8 cellular contexts compared by ENCODE assay signal in the genomic region with DNA sequence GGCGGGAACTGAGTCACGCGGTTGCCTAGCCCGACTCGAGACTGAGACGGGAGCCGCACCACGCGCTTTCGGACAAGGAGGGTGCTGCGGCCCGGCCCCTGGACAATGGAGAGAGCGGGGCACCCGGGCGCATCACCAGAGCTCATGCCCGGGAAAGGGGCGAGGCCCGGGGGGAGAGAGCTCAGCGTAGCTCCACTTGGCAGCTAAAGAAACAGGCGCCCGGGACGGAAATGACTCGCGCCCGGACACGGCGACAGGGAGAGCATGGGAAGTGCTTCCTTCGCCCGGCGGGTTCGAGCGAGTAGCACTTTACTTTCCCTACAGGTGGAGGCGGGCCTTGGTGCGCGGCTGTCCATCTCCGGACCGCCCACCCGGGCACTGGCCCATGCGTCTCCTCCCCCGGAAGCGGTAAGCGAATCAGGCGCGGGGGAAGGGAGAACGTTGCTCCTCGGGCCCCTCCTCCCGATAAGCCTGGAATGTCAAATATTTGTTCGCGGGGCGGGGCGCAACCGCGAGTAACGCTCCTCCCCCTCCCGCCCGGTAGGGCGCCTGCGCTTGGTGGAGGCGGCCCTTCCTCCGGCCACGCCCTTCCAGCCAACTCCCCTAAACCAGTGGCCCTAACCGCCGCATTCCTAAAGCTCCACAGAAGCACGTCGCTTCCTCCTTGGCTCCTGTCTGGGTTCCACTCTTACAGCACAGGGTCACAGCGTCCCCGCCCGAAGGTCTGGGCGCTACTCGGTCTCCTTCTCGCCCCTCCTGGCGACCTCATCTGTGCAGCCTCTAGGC. TPM values are rescaled to one million over a fixed set of nuclear protein-coding genes. Genes with fewer than 3 reads are reported as not detected.
DNase-seq lines count a peak whose midpoint lies in the region; ATAC-seq, FAIRE-seq and TF ChIP-seq lines count a peak whose summit lies in the region.

No MANE protein-coding gene starts in this region.

- H3K4me1 ChIP-seq in OCI-LY3 (ENCODE audit: low read length) (no peaks in the 10 kb centered on the region), endothelial cell of umbilical vein (ENCODE audit: control insufficient read depth, extremely low read depth, insufficient read depth, low read length) (peaks cover 13% of the 10 kb centered on the region)

- CTCF ChIA-PET in endothelial cell of umbilical vein (lab: Charles Lee): interaction anchor here (0.6 to 3.4 kb wide), 6 partner anchors 14 to 710 kb away, joined by 3 to 30 read pairs (median 6); a partner anchor contains a TSS

- POLR2A ChIA-PET in endothelial cell of umbilical vein (lab: Charles Lee): interaction anchor here (0.6 to 1.3 kb wide), 5 partner anchors 20 to 271 kb away, joined by 3 to 7 read pairs (median 4); a partner anchor contains a TSS

- H3K4me2 ChIP-seq in OCI-LY3 (ENCODE audit: low read length): peak overlapping the region; percentile 65
- H3K4me2 ChIP-seq in endothelial cell of umbilical vein (ENCODE audit: insufficient read depth, low read length): peak overlapping the region; percentile 66

- dilution Hi-C loops in endothelial cell of umbilical vein (cut with MboI; ENCODE audit: extremely low pct_ligation_motif_present, low sequenced_read_pairs): no loop called here

- TF ChIP-seq CTCF in OCI-LY3 (IDR thresholded peaks at IDR 0.05; ENCODE audit: low read depth, low read length) (no peak), endothelial cell of umbilical vein (IDR thresholded peaks at IDR 0.05; ENCODE audit: extremely low read depth in 1 of 2, insufficient read depth in 1 of 2, low read depth in 1 of 2, low read length in 2 of 2) (no peak)

- peak; percentile 75 for ATAC-seq in GM21367 (IDR thresholded peaks at IDR 0.05; ENCODE audit: unreplicated experiment)

- H3K27ac ChIP-seq in OCI-LY3 (ENCODE audit: low read length) (no peak overlapping the region), endothelial cell of umbilical vein (ENCODE audit: insufficient read depth, low read depth, low read length) (peak overlapping the region; percentile 93)

- H3K79me2 ChIP-seq in OCI-LY3 (ENCODE audit: low read length) (no peaks in the 10 kb centered on the region), endothelial cell of umbilical vein (ENCODE audit: control insufficient read depth, insufficient read depth, low read length) (no peaks in the 10 kb centered on the region)

- H3K27me3 ChIP-seq in OCI-LY3 (ENCODE audit: low read depth, low read length) (no peaks in the 10 kb centered on the region), endothelial cell of umbilical vein (ENCODE audit: control insufficient read depth in 2 of 2, insufficient read depth in 2 of 2, low read length in 2 of 2) (no peaks in the 10 kb centered on the region)

- H3K4me3 ChIP-seq in OCI-LY3 (ENCODE audit: low read length): peak overlapping the region; percentile 78
- peak overlapping the region in 2 of 3 experiments; percentile 42 to 43 for H3K4me3 ChIP-seq in endothelial cell of umbilical vein (replicated peaks in 1 of 3; ENCODE audit: insufficient read depth in 1 of 3, low read depth in 1 of 3, low read length in 3 of 3)

- peak overlapping the region; percentile 45 for H3K9ac ChIP-seq in OCI-LY3 (ENCODE audit: low read length)
- peak overlapping the region; percentile 89 for H3K9ac ChIP-seq in endothelial cell of umbilical vein (replicated peaks; ENCODE audit: extremely low read depth, insufficient read depth, low read length)

- no peaks in the 10 kb centered on the region for H4K20me1 ChIP-seq in OCI-LY3 (ENCODE audit: insufficient read depth, low read length)
- no peaks in the 10 kb centered on the region for H4K20me1 ChIP-seq in endothelial cell of umbilical vein (replicated peaks; ENCODE audit: control insufficient read depth, extremely low read depth, insufficient read depth, low read length)

- peak; percentile 99 for TF ChIP-seq POLR2A in endothelial cell of umbilical vein (IDR thresholded peaks at IDR 0.05; ENCODE audit: low read depth, low read length)

- H3K9me3 ChIP-seq in OCI-LY3 (ENCODE audit: insufficient read depth, low read length): no peaks in the 10 kb centered on the region
- H3K9me3 ChIP-seq in endothelial cell of umbilical vein (replicated peaks; ENCODE audit: control insufficient read depth, insufficient read depth, low read length): no peaks in the 10 kb centered on the region

- H3K36me3 ChIP-seq in OCI-LY3 (replicated peaks; ENCODE audit: low read depth, low read length) (no peaks in the 10 kb centered on the region), endothelial cell of umbilical vein (ENCODE audit: control insufficient read depth in 2 of 2, extremely low read depth in 1 of 2, insufficient read depth in 2 of 2, low read length in 2 of 2) (no peaks in the 10 kb centered on the region)

- intact Hi-C loops in endothelial cell of umbilical vein (cut with micrococcal nuclease): loop anchor here (2.0 kb wide), 1 partner anchor 345 kb away; a partner anchor contains a TSS

- TSS peak; percentile 91 for BruUV-seq in endothelial cell of umbilical vein (replicated peaks; lab: Mats Ljungman, UMichigan)

- peak; percentile 99 for FAIRE-seq in endothelial cell of umbilical vein (lab: Jason Lieb, UNC)

- H3K9me1 ChIP-seq in endothelial cell of umbilical vein (replicated peaks; ENCODE audit: control insufficient read depth, extremely low read depth, insufficient read depth, low read length): no peaks in the 10 kb centered on the region

- H2AFZ ChIP-seq in OCI-LY3 (ENCODE audit: low read depth, low read length) (peak overlapping the region; percentile 59), endothelial cell of umbilical vein (ENCODE audit: low read depth, low read length) (peak overlapping the region; percentile 63)

- peak; percentile 99 for DNase-seq in COLO668 (lab: John Stamatoyannopoulos, UW; ENCODE audit: unreplicated experiment)
- peak; percentile 99 for DNase-seq in HT1080 (ENCODE audit: low read depth)
- peak; percentile 86 for DNase-seq in activated T-cell treated with anti-CD3 and anti-CD28 coated beads for 24 hours (ENCODE audit: low read depth)
- peak; percentile 98 for DNase-seq in endothelial cell of umbilical vein (ENCODE audit: low read depth, low spot score)
- DNase-seq in midbrain (lab: John Stamatoyannopoulos, UW): peak; percentile 94
- DNase-seq in stimulated activated CD8-positive, alpha-beta memory T cell treated with anti-CD3 and anti-CD28 coated beads, Interleukin-15, amount 100 ng/mL, for 4 hours (ENCODE audit: low read depth in 2 of 2): peak; percentile 77 to 78

TF ChIP-seq in endothelial cell of umbilical vein, 7 proteins besides CTCF, POLR2A, EP300 and RAD21 (continues in another document):
- TF ChIP-seq MYC (IDR thresholded peaks at IDR 0.05; ENCODE audit: low read depth, low read length): no peak
- TF ChIP-seq FOS (IDR thresholded peaks at IDR 0.05; ENCODE audit: borderline replicate concordance, insufficient read depth, low read length): peak; percentile 45
- TF ChIP-seq EZH2 (IDR thresholded peaks at IDR 0.05; ENCODE audit: borderline replicate concordance, low read depth, low read length, severe bottlenecking): no peak
- TF ChIP-seq, protein P1, sequence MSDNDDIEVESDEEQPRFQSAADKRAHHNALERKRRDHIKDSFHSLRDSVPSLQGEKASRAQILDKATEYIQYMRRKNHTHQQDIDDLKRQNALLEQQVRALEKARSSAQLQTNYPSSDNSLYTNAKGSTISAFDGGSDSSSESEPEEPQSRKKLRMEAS (IDR thresholded peaks at IDR 0.05; ENCODE audit: insufficient read depth, insufficient read length): peak; percentile 54
- no peak for TF ChIP-seq JUN (IDR thresholded peaks at IDR 0.05; ENCODE audit: borderline replicate concordance, insufficient read depth, insufficient read length, low read depth)
- TF ChIP-seq GATA2 (IDR thresholded peaks at IDR 0.05; ENCODE audit: insufficient read depth, insufficient read length, low read depth, low read length): no peak

RNA-seq across cellular contexts. Expression of a gene that starts 1.5 kb away (rescaled TPM):
- 0.29 and 0.30 TPM in 2 replicates for total RNA-seq in HT1080 (2014; rRNA removed; shearing (Covaris generic))
- 0.03 and 0.26 TPM in 2 replicates for polyA plus RNA-seq in HT1080 (2015; cell fraction: cytosol; rRNA removed)
- 0.59 and 1.3 TPM in 2 replicates for polyA plus RNA-seq in HT1080 (2015; cell fraction: nucleus; rRNA removed)
- total RNA-seq in endothelial cell of umbilical vein: 0.66 and 0.99 TPM in 2 replicates
- polyA plus RNA-seq in endothelial cell of umbilical vein: 0.57 and 0.70 TPM in 2 replicates
- 0.32 and 0.34 TPM in 2 replicates for polyA plus RNA-seq in endothelial cell of umbilical vein (2011; cell fraction: cytosol; rRNA removed)
- 1.5 and 3.2 TPM in 2 replicates for polyA plus RNA-seq in endothelial cell of umbilical vein (2011; cell fraction: nucleus; rRNA removed)
- 0.44 and 0.80 TPM in 2 replicates for polyA plus RNA-seq in endothelial cell of umbilical vein (2012)
- polyA minus RNA-seq in endothelial cell of umbilical vein: 0.87 and 1.9 TPM in 2 replicates
- polyA minus RNA-seq in endothelial cell of umbilical vein (2011; cell fraction: cytosol; rRNA and poly(A)+ RNA removed): 27.9 TPM
- polyA minus RNA-seq in endothelial cell of umbilical vein (2011; cell fraction: nucleus; rRNA and poly(A)+ RNA removed): 0.29 TPM in 1 of 2 replicates, not detected in the other

RNA-seq across cellular contexts. Expression of a gene that starts 7.7 kb away (rescaled TPM):
- 21.6 and 24.1 TPM in 2 replicates for total RNA-seq in HT1080 (2014; rRNA removed; shearing (Covaris generic))
- 24.1 and 25.2 TPM in 2 replicates for polyA plus RNA-seq in HT1080 (2015; cell fraction: cytosol; rRNA removed)
- polyA plus RNA-seq in HT1080 (2015; cell fraction: nucleus; rRNA removed): 31.0 and 36.2 TPM in 2 replicates
- 24.0 and 24.3 TPM in 2 replicates for total RNA-seq in endothelial cell of umbilical vein
- polyA plus RNA-seq in endothelial cell of umbilical vein: 41.8 and 45.4 TPM in 2 replicates
- polyA plus RNA-seq in endothelial cell of umbilical vein (2011; cell fraction: cytosol; rRNA removed): 21.1 and 23.7 TPM in 2 replicates
- polyA plus RNA-seq in endothelial cell of umbilical vein (2011; cell fraction: nucleus; rRNA removed): 20.0 and 20.8 TPM in 2 replicates
- polyA plus RNA-seq in endothelial cell of umbilical vein (2012): 25.3 and 38.2 TPM in 2 replicates
- 28.4 and 36.6 TPM in 2 replicates for polyA minus RNA-seq in endothelial cell of umbilical vein
- polyA minus RNA-seq in endothelial cell of umbilical vein (2011; cell fraction: cytosol; rRNA and poly(A)+ RNA removed): 6.1 TPM
- polyA minus RNA-seq in endothelial cell of umbilical vein (2011; cell fraction: nucleus; rRNA and poly(A)+ RNA removed): 8.0 and 8.3 TPM in 2 replicates

RNA-seq across cellular contexts. Expression of a gene that starts 26.9 kb away (rescaled TPM):
- total RNA-seq in HT1080 (2014; rRNA removed; shearing (Covaris generic)): 14.8 and 26.6 TPM in 2 replicates
- 14.7 and 15.0 TPM in 2 replicates for polyA plus RNA-seq in HT1080 (2015; cell fraction: cytosol; rRNA removed)
- 79.3 and 89.5 TPM in 2 replicates for polyA plus RNA-seq in HT1080 (2015; cell fraction: nucleus; rRNA removed)
- 68.0 and 68.7 TPM in 2 replicates for total RNA-seq in endothelial cell of umbilical vein
- polyA plus RNA-seq in endothelial cell of umbilical vein: 86.5 and 92.0 TPM in 2 replicates
- 29.2 and 31.1 TPM in 2 replicates for polyA plus RNA-seq in endothelial cell of umbilical vein (2011; cell fraction: cytosol; rRNA removed)
- 261 and 278 TPM in 2 replicates for polyA plus RNA-seq in endothelial cell of umbilical vein (2011; cell fraction: nucleus; rRNA removed)
- polyA plus RNA-seq in endothelial cell of umbilical vein (2012): 42.1 and 42.7 TPM in 2 replicates
- polyA minus RNA-seq in endothelial cell of umbilical vein: 295 and 328 TPM in 2 replicates
- 30.9 TPM for polyA minus RNA-seq in endothelial cell of umbilical vein (2011; cell fraction: cytosol; rRNA and poly(A)+ RNA removed)
- 113 and 174 TPM in 2 replicates for polyA minus RNA-seq in endothelial cell of umbilical vein (2011; cell fraction: nucleus; rRNA and poly(A)+ RNA removed)
